Comparison of ENCODE assay signal across 14 cellular contexts in the genomic region with DNA sequence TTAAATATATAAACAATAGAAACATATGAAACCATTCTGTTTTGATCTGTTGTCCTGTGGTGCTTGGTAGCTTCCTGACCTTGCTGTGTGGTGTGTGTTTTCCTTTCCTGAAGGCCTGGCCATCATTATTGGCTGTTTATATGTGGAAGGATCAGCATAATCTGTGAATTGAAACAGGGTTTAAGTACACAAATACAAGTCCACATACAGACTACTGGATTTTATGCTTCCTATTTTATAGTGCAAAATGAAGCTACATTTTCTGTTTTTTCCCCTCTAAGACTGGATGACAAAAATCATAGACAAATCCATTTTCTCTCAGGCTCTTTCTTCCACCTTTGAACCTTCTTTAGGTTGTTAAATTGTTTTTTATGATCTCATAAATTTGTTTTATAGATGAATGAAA. TPM values are rescaled to one million over a fixed set of nuclear protein-coding genes. Genes with fewer than 3 reads are reported as not detected.
DNase-seq lines count a peak whose midpoint lies in the region; TF ChIP-seq lines count a peak whose summit lies in the region.
"Had no signal": no experiment of that assay in that cellular context is flagged by ENCODE, and none has a peak within 500 bp of the region (broad histone marks: within the 10 kb centered on the region; RNA-seq: fewer than 3 reads in every experiment).

No MANE protein-coding gene starts in this region.

- no peaks in the 10 kb centered on the region for H3K36me3 ChIP-seq in HAP-1 (replicated peaks)
- peaks cover 0 to 3% of the 10 kb centered on the region in 2 experiments for H3K36me3 ChIP-seq in trophoblast cell (ENCODE audit: control insufficient read depth in 1 of 2, insufficient read depth in 2 of 2, low read length in 2 of 2)

- no peak overlapping the region for H2BK120ac ChIP-seq in trophoblast cell (ENCODE audit: insufficient read depth, low read length, poor library complexity)

- H2AK5ac ChIP-seq in trophoblast cell (ENCODE audit: low read length), result no peak overlapping the region

- intact Hi-C loops in posterior cingulate gyrus (cut with DNase I), result no loop called here

- H2AFZ ChIP-seq in trophoblast cell (ENCODE audit: insufficient read depth, low read length, poor library complexity), result no peak overlapping the region

- TF ChIP-seq CTCF in NB4 (IDR thresholded peaks at IDR 0.05; ENCODE audit: low read depth, low read length), result no peak

- no peak overlapping the region for H3K4ac ChIP-seq in trophoblast cell (ENCODE audit: low read depth, low read length)

- H3K18ac ChIP-seq in trophoblast cell (ENCODE audit: low read length), result no peak overlapping the region

- no peak overlapping the region for H4K91ac ChIP-seq in trophoblast cell (ENCODE audit: low read depth, low read length)

- H3K14ac ChIP-seq in trophoblast cell (ENCODE audit: low read length), result no peak overlapping the region

- H3K23ac ChIP-seq in trophoblast cell (ENCODE audit: low read length), result no peak overlapping the region

- H3K27ac ChIP-seq in trophoblast cell (ENCODE audit: low read depth, low read length), result no peak overlapping the region

- DNase-seq in HAP-1 (ENCODE audit: low spot score in 2 of 2), result peak in 1 of 2 experiments; percentile 60
- peak; percentile 21 for DNase-seq in NB4 (ENCODE audit: low read depth)
- DNase-seq in erythroblast (lab: John Stamatoyannopoulos, UW), result peak; percentile 35 to 37
- no peak for DNase-seq in trophoblast cell
- DNase-seq in NCI-H345 (lab: John Stamatoyannopoulos, UW), result no peak
- no peak for DNase-seq in posterior cingulate gyrus
- DNase-seq in putamen (ENCODE audit: low spot score), result no peak
- DNase-seq: activated naive CD8-positive, alpha-beta T cell treated with anti-CD3 and anti-CD28 coated beads for 36 hours; activated T-cell treated with anti-CD3 and anti-CD28 coated beads, Interleukin-2, amount 50 U/mL, for 24 hours; C1 segment of cervical spinal cord; effector CD4-positive, alpha-beta T cell; IMR-90; left ventricle myocardium superior; naive B cell had no signal

- H2BK5ac ChIP-seq in trophoblast cell (ENCODE audit: low read depth, low read length, poor library complexity), result no peak overlapping the region

- H3K4me3 ChIP-seq in HAP-1 (peak overlapping the region; percentile 47), NB4 (ENCODE audit: low read depth, low read length) (peak overlapping the region; percentile 81), trophoblast cell (ENCODE audit: low read depth, low read length) (no peak overlapping the region)

- H3K9me3 ChIP-seq in HAP-1 (no peaks in the 10 kb centered on the region), trophoblast cell (ENCODE audit: insufficient read depth, low read depth, low read length) (no peaks in the 10 kb centered on the region)

- no peak overlapping the region for H3K9ac ChIP-seq in trophoblast cell (ENCODE audit: low read length)

- no peak overlapping the region for H4K12ac ChIP-seq in trophoblast cell (ENCODE audit: low read depth, low read length)

- no peak overlapping the region for H2BK12ac ChIP-seq in trophoblast cell (ENCODE audit: low read length)

- H4K8ac ChIP-seq in trophoblast cell (ENCODE audit: low read depth, low read length), result no peak overlapping the region

- peak overlapping the region; percentile 48 for H3K4me2 ChIP-seq in trophoblast cell (ENCODE audit: low read length)

- no peaks in the 10 kb centered on the region for H3K27me3 ChIP-seq in HAP-1 (ENCODE audit: low read depth)
- H3K27me3 ChIP-seq in trophoblast cell (ENCODE audit: insufficient read depth, low read length), result no peaks in the 10 kb centered on the region

- peaks cover 4% of the 10 kb centered on the region for H3K79me2 ChIP-seq in trophoblast cell (ENCODE audit: control insufficient read depth, insufficient read depth, low read length, poor library complexity)

- H3K4me1 ChIP-seq in HAP-1 (peaks cover 22% of the 10 kb centered on the region), trophoblast cell (ENCODE audit: control insufficient read depth in 1 of 2, insufficient read depth in 2 of 2, low read length in 2 of 2) (no peaks in the 10 kb centered on the region)

- peaks cover 18% of the 10 kb centered on the region for H3K79me1 ChIP-seq in trophoblast cell (ENCODE audit: low read length)

- in situ Hi-C loops in HAP-1 (cut with MboI; ENCODE audit: low sequenced_read_pairs), result no loop called here

- TF ChIP-seq POLR2A in NB4 (IDR thresholded peaks at IDR 0.05; ENCODE audit: extremely low read depth, insufficient read length) (no peak), erythroblast (IDR thresholded peaks at IDR 0.05; ENCODE audit: low read length) (no peak)

RNA-seq across cellular contexts. Expression of gene LIN28B, which starts 2.5 kb away (rescaled TPM):
- polyA plus RNA-seq in trophoblast cell (2013), result 34.6 and 34.8 TPM in 2 replicates
- polyA plus RNA-seq: IMR-90 had no signal

Comparison
In these comparisons a context has a peak if more than half of its experiments do, and no peak if none do; other contexts are left out.
1. DNase-seq: peak in NB4 (single experiment) and erythroblast (2 of 2); none in trophoblast cell (0 of 2), NCI-H345 (single experiment), posterior cingulate gyrus (0 of 10) and putamen (single experiment).